In genomic region chr11:7046474-7046873, GRCh38 we compare ENCODE assay signal across 22 cellular contexts. TPM values are rescaled to one million over a fixed set of nuclear protein-coding genes. Genes with fewer than 3 reads are reported as not detected.
DNase-seq lines count a peak whose midpoint lies in the region; ATAC-seq and TF ChIP-seq lines count a peak whose summit lies in the region.
"Had no signal": no experiment of that assay in that cellular context is flagged by ENCODE, and none has a peak within 500 bp of the region (broad histone marks: within the 10 kb centered on the region; RNA-seq: fewer than 3 reads in every experiment).

No MANE protein-coding gene starts in this region.

- ATAC-seq in esophagus mucosa (no peak), HG03565 (IDR thresholded peaks at IDR 0.05; ENCODE audit: unreplicated experiment) (no peak)

- peak overlapping the region; percentile 16 for H2AFZ ChIP-seq in osteoblast (ENCODE audit: low read length)

- no peaks in the 10 kb centered on the region for H3K79me2 ChIP-seq in osteoblast (ENCODE audit: insufficient read depth, low read length)

- no peaks in the 10 kb centered on the region for H3K9me3 Mint-ChIP-seq in chondrocyte (ENCODE audit: low read depth)
- H3K9me3 Mint-ChIP-seq: T-helper 1 cell treated with Interleukin-12 subunit alpha and Interleukin-12 subunit beta and Interleukin-4 antibody, amounts not matched to agents 30 μg/mL and 1 μg/mL, for 36 hours had no signal

- H3K4me3 ChIP-seq in BJ (ENCODE audit: low read depth, low read length) (no peak overlapping the region), osteoblast (ENCODE audit: insufficient read depth, low read length) (no peak overlapping the region)
- H3K4me3 ChIP-seq: HAP-1, sigmoid colon had no signal

- POLR2A ChIA-PET in BJ (lab: Charles Lee) = no interaction called here

- peak; percentile 19 for DNase-seq in BJ (ENCODE audit: low read depth)
- DNase-seq in HS-27A (ENCODE audit: low read depth) = peak; percentile 1
- DNase-seq in chondrocyte (ENCODE audit: low spot score) = no peak
- DNase-seq in osteoblast (ENCODE audit: insufficient read length, low spot score, missing footprints) = no peak
- no peak for DNase-seq in HUDEP-2 (lab: John Stamatoyannopoulos, UW; ENCODE audit: unreplicated experiment in 76 of 76)
- DNase-seq: activated CD4-positive, CD25-positive, alpha-beta regulatory T cell; glutamatergic neuron; Kasumi-1; NCI-H1436; NCI-H345; Right ventricle myocardium superior; sigmoid colon; stimulated activated CD4-positive, alpha-beta T cell treated with anti-CD3 and anti-CD28 coated beads, Interleukin-4, amount 100 ng/mL, for 1 hour; substantia nigra had no signal

- no peak overlapping the region for H3K27ac ChIP-seq in osteoblast (ENCODE audit: low read depth, low read length)
- H3K27ac ChIP-seq: C4-2B, sigmoid colon had no signal

- H3K27me3 Mint-ChIP-seq in chondrocyte (ENCODE audit: low read depth) = peaks cover 1% of the 10 kb centered on the region

- H3K27ac Mint-ChIP-seq in chondrocyte (ENCODE audit: unreplicated experiment) = peak overlapping the region; percentile 2
- H3K27ac Mint-ChIP-seq: T-helper 1 cell treated with Interleukin-12 subunit alpha and Interleukin-12 subunit beta and Interleukin-4 antibody, amounts not matched to agents 30 μg/mL and 1 μg/mL, for 36 hours had no signal

- peaks cover 3% of the 10 kb centered on the region for H3K4me1 ChIP-seq in osteoblast (ENCODE audit: insufficient read depth, low read length)
- H3K4me1 ChIP-seq: HAP-1 had no signal

- H3K36me3 Mint-ChIP-seq in chondrocyte (ENCODE audit: low read depth) = no peaks in the 10 kb centered on the region

- no peak overlapping the region for H3K4me3 Mint-ChIP-seq in chondrocyte (ENCODE audit: unreplicated experiment)
- H3K4me3 Mint-ChIP-seq: T-helper 1 cell treated with Interleukin-12 subunit alpha and Interleukin-12 subunit beta and Interleukin-4 antibody, amounts not matched to agents 30 μg/mL and 1 μg/mL, for 36 hours had no signal

- CTCF ChIA-PET in BJ (lab: Yijun Ruan, JAX) = interaction anchor here (1.4 to 1.7 kb wide), 2 partner anchors 19 to 234 kb away, joined by 3 read pairs; no protein-coding TSS in a partner anchor

- H4K20me1 ChIP-seq in osteoblast (ENCODE audit: insufficient read depth, low read length) = no peaks in the 10 kb centered on the region

- H3K9me3 ChIP-seq in osteoblast (ENCODE audit: low read depth, low read length) = no peaks in the 10 kb centered on the region
- H3K9me3 ChIP-seq: HAP-1, sigmoid colon had no signal

- TF ChIP-seq CTCF in BJ (IDR thresholded peaks at IDR 0.05; ENCODE audit: insufficient read depth, low read depth, low read length) (no peak), chondrocyte (IDR thresholded peaks at IDR 0.05) (no peak), osteoblast (IDR thresholded peaks at IDR 0.05; ENCODE audit: extremely low read depth, low read depth, low read length) (no peak)

- no peak overlapping the region for H3K4me2 ChIP-seq in osteoblast (ENCODE audit: insufficient read depth, low read length)

- no peaks in the 10 kb centered on the region for H3K27me3 ChIP-seq in BJ (ENCODE audit: control insufficient read depth, insufficient read depth, low read length)
- no peaks in the 10 kb centered on the region for H3K27me3 ChIP-seq in osteoblast (ENCODE audit: insufficient read depth, low read length)
- H3K27me3 ChIP-seq: sigmoid colon had no signal

- H3K36me3 ChIP-seq in BJ (ENCODE audit: control insufficient read depth, insufficient read depth, low read length) (no peaks in the 10 kb centered on the region), osteoblast (ENCODE audit: insufficient read depth, low read length) (no peaks in the 10 kb centered on the region)
- H3K36me3 ChIP-seq: HAP-1, sigmoid colon had no signal

- no peaks in the 10 kb centered on the region for H3K4me1 Mint-ChIP-seq in chondrocyte (ENCODE audit: low read depth)

RNA-seq across cellular contexts. Expression of gene NLRP14, which starts 26.2 kb away (rescaled TPM):
- polyA plus RNA-seq in BJ (2011; rRNA removed) = 0.01 and 0.04 TPM in 2 replicates
- polyA minus RNA-seq in BJ (2011; rRNA and poly(A)+ RNA removed) = 0.05 and 0.15 TPM in 2 replicates
- total RNA-seq in chondrocyte (0.05 TPM in 1 of 3 replicates, not detected in the others), osteoblast (under 0.01 TPM in 1 of 2 replicates, not detected in the other), esophagus mucosa (not detected)
- total RNA-seq: activated CD8-positive, alpha-beta memory T cell treated with anti-CD3 and anti-CD28 coated beads for 36 hours; omental fat pad; Right ventricle myocardium superior had no signal

RNA-seq across cellular contexts. Expression of gene ZNF214, which starts 26.3 kb away (rescaled TPM):
- 0.75 and 1.8 TPM in 2 replicates for polyA plus RNA-seq in BJ (2011; rRNA removed)
- polyA minus RNA-seq in BJ (2011; rRNA and poly(A)+ RNA removed) = 2.8 and 9.1 TPM in 2 replicates
- total RNA-seq in chondrocyte = 1.4 to 3.1 TPM (median 2.5 TPM) in 3 replicates
- total RNA-seq in osteoblast = 3.6 and 4.7 TPM in 2 replicates
- 0.88 TPM for total RNA-seq in esophagus mucosa
- total RNA-seq: activated CD8-positive, alpha-beta memory T cell treated with anti-CD3 and anti-CD28 coated beads for 36 hours had no signal

RNA-seq across cellular contexts. Expression of gene RBMXL2, which starts 42.3 kb away (rescaled TPM):
- not detected in 2 replicates for polyA plus RNA-seq in BJ (2011; rRNA removed)
- polyA minus RNA-seq in BJ (2011; rRNA and poly(A)+ RNA removed) = not detected in 2 replicates
- total RNA-seq in chondrocyte (not detected in 3 replicates), osteoblast (not detected in 2 replicates), esophagus mucosa (not detected)
- total RNA-seq: activated CD8-positive, alpha-beta memory T cell treated with anti-CD3 and anti-CD28 coated beads for 36 hours; lower leg skin; omental fat pad; Right ventricle myocardium superior; sigmoid colon had no signal

Comparison
In these comparisons a context has a peak if more than half of its experiments do, and no peak if none do; other contexts are left out.
1. DNase-seq: peak in BJ (single experiment) and HS-27A (single experiment); none in chondrocyte (single experiment), osteoblast (single experiment) and HUDEP-2 (0 of 76).